Comparison of ENCODE assay signal across 17 cellular contexts in genomic region chr5:113156271-113156878, GRCh38.
DNase-seq lines count a peak whose midpoint lies in the region; ATAC-seq, FAIRE-seq and TF ChIP-seq lines count a peak whose summit lies in the region.
"Had no signal": no experiment of that assay in that cellular context is flagged by ENCODE, and none has a peak within 500 bp of the region (broad histone marks: within the 10 kb centered on the region; RNA-seq: fewer than 3 reads in every experiment).

No MANE protein-coding gene starts in this region.

- no peak overlapping the region for H3K9ac ChIP-seq in DND-41 (ENCODE audit: low read depth, low read length)
- H3K9ac ChIP-seq in IMR-90 (ENCODE audit: low read depth, low read length) = no peak overlapping the region
- no peak overlapping the region for H3K9ac ChIP-seq in keratinocyte (ENCODE audit: control insufficient read depth, extremely low read depth, insufficient read depth, low read length)
- H3K9ac ChIP-seq: BLaER1 had no signal

- H3K27ac ChIP-seq in DND-41 (ENCODE audit: low read length) (no peak overlapping the region), IMR-90 (ENCODE audit: insufficient read depth, low read length) (no peak overlapping the region), keratinocyte (ENCODE audit: control insufficient read depth, insufficient read depth, low read length) (no peak overlapping the region), upper lobe of left lung (no peak overlapping the region)
- H3K27ac ChIP-seq: BLaER1 had no signal

- in situ Hi-C loops in IMR-90 (cut with MboI; ENCODE audit: low sequenced_read_pairs) = no loop called here

- no peak overlapping the region for H2AK9ac ChIP-seq in IMR-90 (replicated peaks; ENCODE audit: low read depth, low read length, poor library complexity)

- H3K36me3 ChIP-seq in DND-41 (ENCODE audit: insufficient read depth, low read length) (no peaks in the 10 kb centered on the region), IMR-90 (ENCODE audit: control insufficient read depth, insufficient read depth, low read length) (peaks cover 3% of the 10 kb centered on the region; the same call in 1 of the 2 replicates), keratinocyte (ENCODE audit: control insufficient read depth in 2 of 2, extremely low read depth in 1 of 2, insufficient read depth in 2 of 2, low read length in 2 of 2) (peaks cover 5 to 6% of the 10 kb centered on the region in 2 experiments), upper lobe of left lung (no peaks in the 10 kb centered on the region)
- H3K36me3 ChIP-seq: BLaER1 had no signal

- no peak overlapping the region for H3K4ac ChIP-seq in IMR-90 (ENCODE audit: low read depth, low read length)

- dilution Hi-C loops in IMR-90 (cut with HindIII; ENCODE audit: low sequenced_read_pairs, unreplicated experiment) = no loop called here
- dilution Hi-C loops in keratinocyte (cut with MboI; ENCODE audit: extremely low pct_ligation_motif_present, low sequenced_read_pairs) = no loop called here

- TF ChIP-seq CTCF in DND-41 (IDR thresholded peaks at IDR 0.05; ENCODE audit: borderline replicate concordance, extremely low read depth, low read length, poor library complexity, severe bottlenecking) (no peak), IMR-90 (conservative IDR thresholded peaks at IDR 0.05; ENCODE audit: low read depth, low read length) (no peak), keratinocyte (optimal IDR thresholded peaks at IDR 0.05 in 1 of 3, IDR thresholded peaks at IDR 0.05 in 1 of 3, conservative IDR thresholded peaks at IDR 0.05 in 1 of 3; ENCODE audit: extremely low read depth in 1 of 3, insufficient read depth in 2 of 3, low read length in 3 of 3) (no peak), upper lobe of left lung (IDR thresholded peaks at IDR 0.05) (no peak)

- H3K4me1 ChIP-seq in DND-41 (ENCODE audit: insufficient read depth, low read length) (no peaks in the 10 kb centered on the region), IMR-90 (ENCODE audit: control insufficient read depth, insufficient read depth, low read length) (peaks cover 9% of the 10 kb centered on the region), keratinocyte (ENCODE audit: control insufficient read depth, extremely low read depth, insufficient read depth, low read length) (peaks cover 4% of the 10 kb centered on the region), upper lobe of left lung (no peaks in the 10 kb centered on the region)
- H3K4me1 ChIP-seq: BLaER1, Caco-2 had no signal

- no peak overlapping the region for H2BK5ac ChIP-seq in IMR-90 (ENCODE audit: low read depth, low read length, poor library complexity, severe bottlenecking)

- H4K20me1 ChIP-seq in DND-41 (ENCODE audit: insufficient read depth, low read length) (no peaks in the 10 kb centered on the region), IMR-90 (ENCODE audit: insufficient read depth, low read length) (no peaks in the 10 kb centered on the region; the same call in 1 of the 2 replicates), keratinocyte (ENCODE audit: control insufficient read depth, extremely low read depth, insufficient read depth, low read length) (no peaks in the 10 kb centered on the region)
- H4K20me1 ChIP-seq: BLaER1 had no signal

- H2BK120ac ChIP-seq in IMR-90 (ENCODE audit: low read depth, low read length) = no peak overlapping the region

- H3K27me3 ChIP-seq in DND-41 (ENCODE audit: insufficient read depth, low read length, poor library complexity) (no peaks in the 10 kb centered on the region), IMR-90 (ENCODE audit: control insufficient read depth, insufficient read depth, low read length) (no peaks in the 10 kb centered on the region), keratinocyte (ENCODE audit: control insufficient read depth, extremely low read depth, insufficient read depth, low read length) (no peaks in the 10 kb centered on the region), upper lobe of left lung (no peaks in the 10 kb centered on the region)
- H3K27me3 ChIP-seq: BLaER1 had no signal

- ATAC-seq in DND-41 (ENCODE audit: insufficient read depth, low read depth) = no peak
- ATAC-seq in IMR-90 (ENCODE audit: low read depth) = no peak
- no peak for ATAC-seq in GM19328 (IDR thresholded peaks at IDR 0.05; ENCODE audit: unreplicated experiment)
- no peak for ATAC-seq in upper lobe of left lung (ENCODE audit: low FRiP score in 2 of 2)
- ATAC-seq: GM12878 had no signal

- H2AFZ ChIP-seq in DND-41 (ENCODE audit: low read depth, low read length) (peak overlapping the region; percentile 6; the same call in 1 of the 2 replicates), IMR-90 (replicated peaks; ENCODE audit: low read length, poor library complexity) (no peak overlapping the region), keratinocyte (ENCODE audit: control insufficient read depth, low read length) (no peak overlapping the region)

- H3K4me2 ChIP-seq in DND-41 (ENCODE audit: insufficient read depth, low read length) = no peak overlapping the region
- H3K4me2 ChIP-seq in IMR-90 (ENCODE audit: low read depth, low read length) = no peak overlapping the region
- H3K4me2 ChIP-seq in keratinocyte (ENCODE audit: control insufficient read depth, extremely low read depth, insufficient read depth, low read depth, low read length) = no peak overlapping the region
- H3K4me2 ChIP-seq: BLaER1 had no signal

- BruUV-seq in IMR-90 (replicated peaks; lab: Mats Ljungman, UMichigan) = no TSS peak

- H4K91ac ChIP-seq in IMR-90 (ENCODE audit: insufficient read depth, low read depth, low read length) = no peak overlapping the region

- H3K56ac ChIP-seq in IMR-90 (ENCODE audit: extremely low read depth, insufficient read depth, low read length) = no peak overlapping the region

- CTCF ChIA-PET in IMR-90 (lab: Yijun Ruan, JAX) = no interaction called here

- POLR2A ChIA-PET in IMR-90 (lab: Charles Lee; ENCODE audit: unreplicated experiment) = interaction anchor here (0.6 kb wide), 1 partner anchor 131 kb away, joined by 6 read pairs; no protein-coding TSS in a partner anchor

- H3K79me2 ChIP-seq in DND-41 (ENCODE audit: insufficient read depth, low read length) (no peaks in the 10 kb centered on the region), keratinocyte (ENCODE audit: control insufficient read depth, insufficient read depth, low read length) (peaks cover 54% of the 10 kb centered on the region)

- no peak overlapping the region for H4K5ac ChIP-seq in IMR-90 (ENCODE audit: low read depth, low read length)

- FAIRE-seq in keratinocyte (lab: Jason Lieb, UNC) = peak; percentile 32
- FAIRE-seq: GM12878 had no signal

- TF ChIP-seq POLR2A in IMR-90 (IDR thresholded peaks at IDR 0.05; ENCODE audit: low read depth, low read length) = no peak
- TF ChIP-seq POLR2A in upper lobe of left lung (IDR thresholded peaks at IDR 0.05) = no peak

- no peak overlapping the region for H4K8ac ChIP-seq in IMR-90 (ENCODE audit: low read depth in 2 of 2, low read length in 2 of 2)

- no peak overlapping the region for H3K23ac ChIP-seq in IMR-90 (ENCODE audit: low read depth, low read length)

- H3K9me3 ChIP-seq in DND-41 (ENCODE audit: insufficient read depth, low read length, severe bottlenecking) = no peaks in the 10 kb centered on the region
- H3K9me3 ChIP-seq in IMR-90 (ENCODE audit: control insufficient read depth, insufficient read depth, low read length) = no peaks in the 10 kb centered on the region
- no peaks in the 10 kb centered on the region for H3K9me3 ChIP-seq in keratinocyte (ENCODE audit: control insufficient read depth, low read depth, low read length)
- H3K9me3 ChIP-seq in upper lobe of left lung = no peaks in the 10 kb centered on the region
- H3K9me3 ChIP-seq: BLaER1, Caco-2 had no signal

- H2BK20ac ChIP-seq in IMR-90 (ENCODE audit: low read depth, low read length) = no peak overlapping the region

- H3K79me1 ChIP-seq in IMR-90 (ENCODE audit: low read depth in 1 of 2, low read length in 2 of 2) = peaks cover 0 to 7% of the 10 kb centered on the region in 2 experiments; a peak in 2 of 4 replicates

- intact Hi-C loops in IMR-90 (cut with micrococcal nuclease) = no loop called here

- H2AK5ac ChIP-seq in IMR-90 (ENCODE audit: low read depth, low read length) = peak overlapping the region; percentile 4; the same call in 1 of the 2 replicates

- no peak overlapping the region for H2BK15ac ChIP-seq in IMR-90 (ENCODE audit: low read depth, low read length)

- H3K14ac ChIP-seq in IMR-90 (replicated peaks; ENCODE audit: low read depth, low read length) = no peak overlapping the region

- WGBS in IMR-90 (ENCODE audit: extremely low coverage in 2 of 2, insufficient read length in 1 of 2), 2 experiments = 93% methylated on average over 2 of the region's 5 CpGs; no CpG with 5 or more reads in 1 of the 2 experiments
- WGBS in upper lobe of left lung, 2 donors = 78 to 81% methylated on average over 5 of the region's 5 CpGs

- no peak for TF ChIP-seq RAD21 in IMR-90 (IDR thresholded peaks at IDR 0.05; ENCODE audit: low read length)

- H3K4me3 ChIP-seq in DND-41 (ENCODE audit: low read depth in 1 of 2, low read length in 2 of 2) (no peak overlapping the region), IMR-90 (ENCODE audit: insufficient read depth, low read depth, low read length) (no peak overlapping the region), keratinocyte (ENCODE audit: control insufficient read depth in 2 of 3, extremely low read depth in 1 of 3, insufficient read depth in 2 of 3, low read depth in 1 of 3, low read length in 3 of 3) (no peak overlapping the region), upper lobe of left lung (no peak overlapping the region)
- H3K4me3 ChIP-seq: BLaER1, GM12878 had no signal

- H3K9me1 ChIP-seq in IMR-90 (ENCODE audit: insufficient read depth, low read length) = peaks cover 7% of the 10 kb centered on the region; the same call in 1 of the 2 replicates
- H3K9me1 ChIP-seq in keratinocyte (ENCODE audit: control insufficient read depth, extremely low read depth, insufficient read depth, low read length) = no peaks in the 10 kb centered on the region

- DNase-seq in DND-41 (no peak), IMR-90 (no peak), cerebellum (ENCODE audit: low spot score) (peak; percentile 15), keratinocyte (ENCODE audit: low read depth, low spot score) (no peak), upper lobe of left lung (no peak), NCI-H1105 (lab: John Stamatoyannopoulos, UW) (no peak), HCEC 1CT (no peak)
- DNase-seq: 8988T; AML-193; Caco-2; CD8-positive, alpha-beta memory T cell; GOT3; H9; HFFc6 had no signal

- no peak for TF ChIP-seq EP300 in upper lobe of left lung (IDR thresholded peaks at IDR 0.05)

- H3K18ac ChIP-seq in IMR-90 (ENCODE audit: low read depth, low read length) = no peak overlapping the region; the same call in 1 of the 2 replicates

TF ChIP-seq in IMR-90, 13 proteins besides CTCF, POLR2A, EP300 and RAD21 (continues in another document):
- no peak for TF ChIP-seq FOS (IDR thresholded peaks at IDR 0.05; ENCODE audit: low read depth, low read length)
- no peak for TF ChIP-seq SMC3 (IDR thresholded peaks at IDR 0.05; ENCODE audit: low read depth, low read length)
- TF ChIP-seq USF2 (IDR thresholded peaks at IDR 0.05; ENCODE audit: low read depth, low read length) = no peak
